In the genomic region with DNA sequence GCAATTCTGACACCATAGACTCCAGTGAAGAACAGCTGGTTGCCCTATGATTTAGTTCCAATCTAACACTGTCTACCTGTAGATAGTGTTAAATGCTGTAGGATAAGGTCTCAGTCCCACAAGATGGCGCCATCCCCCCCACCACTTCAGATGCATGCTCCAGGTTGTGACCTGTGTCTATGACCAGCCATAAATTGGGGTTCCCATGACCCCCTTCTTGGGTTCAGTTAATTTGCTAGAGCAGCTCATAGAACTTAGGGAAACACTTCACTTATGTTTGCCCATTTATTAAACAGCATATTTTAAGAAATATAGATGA, we compare ENCODE assay signal across 11 cellular contexts. TPM values are rescaled to one million over a fixed set of nuclear protein-coding genes. Genes with fewer than 3 reads are reported as not detected.
DNase-seq lines count a peak whose midpoint lies in the region; ATAC-seq and TF ChIP-seq lines count a peak whose summit lies in the region.
"Had no signal": no experiment of that assay in that cellular context is flagged by ENCODE, and none has a peak within 500 bp of the region (broad histone marks: within the 10 kb centered on the region; RNA-seq: fewer than 3 reads in every experiment).

No MANE protein-coding gene starts in this region.

- H2BK120ac ChIP-seq in H9 (ENCODE audit: low read depth, low read length, poor library complexity, severe bottlenecking), result no peak overlapping the region
- H2BK120ac ChIP-seq in mesendoderm (ENCODE audit: low read depth, low read length), result peak overlapping the region; percentile 16

- H3K4me2 ChIP-seq in H9 (ENCODE audit: insufficient read depth, insufficient read length, low read length) (no peak overlapping the region), mesendoderm (ENCODE audit: low read length) (no peak overlapping the region)

- WGBS in H9 (ENCODE audit: extremely low coverage, insufficient read length, low lambda C conversion rate), result no CpG with 5 or more reads among the region's 1 CpG
- no CpG with 5 or more reads among the region's 1 CpG for WGBS in mesendoderm (ENCODE audit: extremely low coverage, insufficient coverage, low lambda C conversion rate)

- no peak overlapping the region for H3K23ac ChIP-seq in H9 (ENCODE audit: insufficient read length, low read depth, low read length)
- no peak overlapping the region for H3K23ac ChIP-seq in mesendoderm (ENCODE audit: low read length)

- no peak overlapping the region for H2AFZ ChIP-seq in H9 (ENCODE audit: low read length)

- H2BK15ac ChIP-seq in H9 (ENCODE audit: low read depth, low read length) (no peak overlapping the region), mesendoderm (replicated peaks; ENCODE audit: low read depth) (no peak overlapping the region)

- CTCF ChIA-PET in GM10248 (lab: Yijun Ruan, JAX), result interaction anchor here (0.8 to 3.2 kb wide), 6 partner anchors 11 to 196 kb away, joined by 3 to 41 read pairs (median 5); no protein-coding TSS in a partner anchor

- no peaks in the 10 kb centered on the region for H3K9me3 Mint-ChIP-seq in T-helper 1 cell treated with Interleukin-12 subunit alpha and Interleukin-12 subunit beta and Interleukin-4 antibody, amounts not matched to agents 30 μg/mL and 1 μg/mL, for 36 hours
- peaks cover 0 to 2% of the 10 kb centered on the region in 2 experiments; a peak in 1 of 5 replicates for H3K9me3 Mint-ChIP-seq in H9
- no peaks in the 10 kb centered on the region for H3K9me3 Mint-ChIP-seq in activated T-helper 17 cell treated with anti-CD3 and anti-CD28 coated beads, Interleukin-2, amount 50 U/mL, for 72 hours

- no peak overlapping the region for H3K14ac ChIP-seq in H9 (ENCODE audit: insufficient read depth, low read length)

- H3K4ac ChIP-seq in H9 (ENCODE audit: low read depth, low read length), result no peak overlapping the region
- H3K4ac ChIP-seq in mesendoderm (ENCODE audit: low read depth, low read length), result no peak overlapping the region

- H2BK12ac ChIP-seq in H9 (ENCODE audit: insufficient read length, low read depth, low read length), result no peak overlapping the region

- H3K56ac ChIP-seq in H9 (ENCODE audit: insufficient read length, low read depth, low read length), result no peak overlapping the region
- H3K56ac ChIP-seq in mesendoderm (ENCODE audit: low read length), result no peak overlapping the region

- H3K27ac Mint-ChIP-seq in T-helper 1 cell treated with Interleukin-12 subunit alpha and Interleukin-12 subunit beta and Interleukin-4 antibody, amounts not matched to agents 30 μg/mL and 1 μg/mL, for 36 hours, result peak overlapping the region; percentile 66
- peak overlapping the region in 1 of 3 experiments; percentile 24; a peak in 1 of 7 replicates for H3K27ac Mint-ChIP-seq in H9
- H3K27ac Mint-ChIP-seq in activated T-helper 17 cell treated with anti-CD3 and anti-CD28 coated beads, Interleukin-2, amount 50 U/mL, for 72 hours, result peak overlapping the region; percentile 26

- H4K8ac ChIP-seq in H9 (replicated peaks; ENCODE audit: insufficient read length, low read depth, low read length) (no peak overlapping the region), mesendoderm (ENCODE audit: low read depth, low read length) (no peak overlapping the region)

- H4K91ac ChIP-seq in H9 (ENCODE audit: insufficient read length, low read depth, low read length), result no peak overlapping the region

- H3K18ac ChIP-seq in H9 (ENCODE audit: insufficient read length, low read depth, low read length), result peak overlapping the region; percentile 25
- peak overlapping the region; percentile 64 for H3K18ac ChIP-seq in mesendoderm (ENCODE audit: low read length)

- H3K27me3 ChIP-seq in H9 (ENCODE audit: insufficient read depth, low read length), result no peaks in the 10 kb centered on the region
- no peaks in the 10 kb centered on the region for H3K27me3 ChIP-seq in mesendoderm (ENCODE audit: insufficient read depth, low read length, poor library complexity)
- H3K27me3 ChIP-seq: testis had no signal

- H2BK20ac ChIP-seq in H9 (ENCODE audit: low read depth, low read length, poor library complexity, severe bottlenecking), result no peak overlapping the region

- H3K36me3 ChIP-seq in mesendoderm (ENCODE audit: control insufficient read depth, insufficient read depth, low read length), result no peaks in the 10 kb centered on the region

- H3K9ac ChIP-seq in H9 (ENCODE audit: extremely low read depth, insufficient read length, low read length) (no peak overlapping the region), mesendoderm (ENCODE audit: low read length) (no peak overlapping the region)

- H3K79me1 ChIP-seq in H9 (ENCODE audit: insufficient read depth, low read depth, low read length, poor library complexity, severe bottlenecking) (peaks cover 3% of the 10 kb centered on the region), mesendoderm (ENCODE audit: low read length) (peaks cover 19% of the 10 kb centered on the region)

- H4K5ac ChIP-seq in H9 (ENCODE audit: insufficient read length, low read depth, low read length) (no peak overlapping the region), mesendoderm (ENCODE audit: low read length) (no peak overlapping the region)

- H3K27ac ChIP-seq in H9 (ENCODE audit: insufficient read length, low read depth, low read length) (no peak overlapping the region), mesendoderm (ENCODE audit: low read depth, low read length) (no peak overlapping the region)
- H3K27ac ChIP-seq: testis had no signal

- no peak for ATAC-seq in activated T-helper 17 cell treated with anti-CD3 and anti-CD28 coated beads, Interleukin-2, amount 50 U/mL, for 72 hours (replicated peaks)
- ATAC-seq in GM19463 (IDR thresholded peaks at IDR 0.05; ENCODE audit: unreplicated experiment), result no peak

- H3K79me2 ChIP-seq in H9 (ENCODE audit: insufficient read depth, low read length) (peaks cover 5% of the 10 kb centered on the region; the same call in 1 of the 2 replicates), mesendoderm (ENCODE audit: control insufficient read depth, insufficient read depth, low read length) (peaks cover 33% of the 10 kb centered on the region)

- no peaks in the 10 kb centered on the region for H3K27me3 Mint-ChIP-seq in T-helper 1 cell treated with Interleukin-12 subunit alpha and Interleukin-12 subunit beta and Interleukin-4 antibody, amounts not matched to agents 30 μg/mL and 1 μg/mL, for 36 hours (ENCODE audit: low read depth)
- H3K27me3 Mint-ChIP-seq in H9 (ENCODE audit: low read depth), result no peaks in the 10 kb centered on the region
- H3K27me3 Mint-ChIP-seq in activated T-helper 17 cell treated with anti-CD3 and anti-CD28 coated beads, Interleukin-2, amount 50 U/mL, for 72 hours, result no peaks in the 10 kb centered on the region

- H2BK5ac ChIP-seq in H9 (ENCODE audit: insufficient read length, low read length), result no peak overlapping the region
- H2BK5ac ChIP-seq in mesendoderm (ENCODE audit: low read length), result no peak overlapping the region

- no peak overlapping the region for H3T11ph ChIP-seq in H9 (ENCODE audit: low read length)

- DNase-seq in T-helper 1 cell (no peak), H9 (no peak), mesendoderm (peak; percentile 62), GM10248 (ENCODE audit: extremely low spot score) (no peak), NCI-H226 (no peak)
- DNase-seq: mammary epithelial cell, NCI-H1105, testis had no signal

- H2AK5ac ChIP-seq in H9 (ENCODE audit: insufficient read length, low read length), result no peak overlapping the region
- no peak overlapping the region for H2AK5ac ChIP-seq in mesendoderm (ENCODE audit: low read length)

- no peaks in the 10 kb centered on the region for H3K23me2 ChIP-seq in H9 (ENCODE audit: insufficient read length, low read depth, low read length, poor library complexity, severe bottlenecking)

- H3K4me1 Mint-ChIP-seq in T-helper 1 cell treated with Interleukin-12 subunit alpha and Interleukin-12 subunit beta and Interleukin-4 antibody, amounts not matched to agents 30 μg/mL and 1 μg/mL, for 36 hours (ENCODE audit: low read depth), result peaks cover 50% of the 10 kb centered on the region
- H3K4me1 Mint-ChIP-seq in H9, result peaks cover 17 to 21% of the 10 kb centered on the region in 2 experiments
- peaks cover 58% of the 10 kb centered on the region for H3K4me1 Mint-ChIP-seq in activated T-helper 17 cell treated with anti-CD3 and anti-CD28 coated beads, Interleukin-2, amount 50 U/mL, for 72 hours

- H3K4me3 ChIP-seq in mesendoderm (ENCODE audit: low read length), result no peak overlapping the region
- H3K4me3 ChIP-seq: testis had no signal

- H3K9me3 ChIP-seq in H9 (ENCODE audit: control insufficient read depth, low read depth, low read length), result no peaks in the 10 kb centered on the region
- H3K9me3 ChIP-seq: testis had no signal

- POLR2A ChIA-PET in GM10248 (lab: Yijun Ruan, JAX), result no interaction called here

- TF ChIP-seq CTCF in H9 (conservative IDR thresholded peaks at IDR 0.05), result peak; percentile 41
- TF ChIP-seq CTCF in GM10248 (IDR thresholded peaks at IDR 0.05; ENCODE audit: control extremely low read depth, extremely low read depth, low read depth, missing control alignments), result no peak

- no peaks in the 10 kb centered on the region for H4K20me1 ChIP-seq in H9 (ENCODE audit: control insufficient read depth, insufficient read depth, insufficient read length)

- H3K4me1 ChIP-seq in H9 (ENCODE audit: insufficient read depth, low read length), result peaks cover 6% of the 10 kb centered on the region; the same call in 1 of the 2 replicates
- peaks cover 22% of the 10 kb centered on the region for H3K4me1 ChIP-seq in mesendoderm (ENCODE audit: control insufficient read depth, low read depth, low read length)
- H3K4me1 ChIP-seq: testis had no signal

- H3K4me3 Mint-ChIP-seq in T-helper 1 cell treated with Interleukin-12 subunit alpha and Interleukin-12 subunit beta and Interleukin-4 antibody, amounts not matched to agents 30 μg/mL and 1 μg/mL, for 36 hours, result peak overlapping the region; percentile 37
- no peak overlapping the region for H3K4me3 Mint-ChIP-seq in H9
- H3K4me3 Mint-ChIP-seq in activated T-helper 17 cell treated with anti-CD3 and anti-CD28 coated beads, Interleukin-2, amount 50 U/mL, for 72 hours, result peak overlapping the region; percentile 63

- peaks cover 25% of the 10 kb centered on the region for H3K36me3 Mint-ChIP-seq in T-helper 1 cell treated with Interleukin-12 subunit alpha and Interleukin-12 subunit beta and Interleukin-4 antibody, amounts not matched to agents 30 μg/mL and 1 μg/mL, for 36 hours (ENCODE audit: low read depth)
- peaks cover 0 to 2% (median 0%) of the 10 kb centered on the region in 3 experiments; a peak in 3 of 7 replicates for H3K36me3 Mint-ChIP-seq in H9 (ENCODE audit: insufficient read depth in 1 of 3, low read depth in 3 of 3)
- peaks cover 59% of the 10 kb centered on the region for H3K36me3 Mint-ChIP-seq in activated T-helper 17 cell treated with anti-CD3 and anti-CD28 coated beads, Interleukin-2, amount 50 U/mL, for 72 hours (ENCODE audit: low read depth)

RNA-seq across cellular contexts. Expression of gene CCSER2, which starts 13.1 kb away (rescaled TPM):
- 20.9 and 22.2 TPM in 2 replicates for total RNA-seq in H9 (2021)
- total RNA-seq in activated T-helper 17 cell treated with anti-CD3 and anti-CD28 coated beads, Interleukin-2, amount 50 U/mL, for 72 hours, result 100 to 1,000 TPM in 1 of 2 donors, 10 to 100 TPM in 1; 47.5 to 107 TPM
- 26.4 TPM for polyA plus RNA-seq in mesendoderm (2013, experiment 1 of 2)
- polyA plus RNA-seq in mesendoderm (2013, experiment 2 of 2), result 28.3 TPM

Comparison
In these comparisons a context has a peak if more than half of its experiments do, and no peak if none do; other contexts are left out.
1. H3K4me3 Mint-ChIP-seq: peak in T-helper 1 cell treated with Interleukin-12 subunit alpha and Interleukin-12 subunit beta and Interleukin-4 antibody, amounts not matched to agents 30 μg/mL and 1 μg/mL, for 36 hours (single experiment) and activated T-helper 17 cell treated with anti-CD3 and anti-CD28 coated beads, Interleukin-2, amount 50 U/mL, for 72 hours (single experiment); none in H9 (0 of 2).